Comparison of ENCODE assay signal across 1 cellular context in genomic region chr6:121334299-121335104, GRCh38.
TF ChIP-seq lines count a peak whose summit lies in the region.

Gene TBC1D32, minus strand, starts transcription at chr6:121334480. Its CDS starts 50 bp downstream, at chr6:121334430.

TF ChIP-seq in K562, 482 proteins besides CTCF, POLR2A, EP300 and RAD21 (continued from another document and continues in another):
- no peak for TF ChIP-seq NR1H2 (CRISPR knock-in tag; IDR thresholded peaks at IDR 0.05)
- peak; percentile 63 for TF ChIP-seq TAF9B (IDR thresholded peaks at IDR 0.05; ENCODE audit: partially characterized antibody)
- TF ChIP-seq ZNF507 (tag; conservative IDR thresholded peaks at IDR 0.05), result no peak
- no peak for TF ChIP-seq ZBTB8A (IDR thresholded peaks at IDR 0.05; ENCODE audit: partially characterized antibody)
- TF ChIP-seq ZNF12 (CRISPR knock-in tag; IDR thresholded peaks at IDR 0.05), result no peak
- no peak for TF ChIP-seq ARID4B (CRISPR knock-in tag; IDR thresholded peaks at IDR 0.05)
- no peak for TF ChIP-seq FIP1L1 (IDR thresholded peaks at IDR 0.05; ENCODE audit: low read depth, low read length, poor library complexity, severe bottlenecking)
- no peak for TF ChIP-seq THRAP3 (IDR thresholded peaks at IDR 0.05; ENCODE audit: borderline replicate concordance)
- no peak for TF ChIP-seq ZNF398 (CRISPR knock-in tag; IDR thresholded peaks at IDR 0.05)
- TF ChIP-seq PATZ1 (CRISPR knock-in tag; IDR thresholded peaks at IDR 0.05; ENCODE audit: borderline replicate concordance), result no peak
- TF ChIP-seq MIER1 (IDR thresholded peaks at IDR 0.05; ENCODE audit: low read depth), result no peak
- no peak for TF ChIP-seq POLR3A (IDR thresholded peaks at IDR 0.05; ENCODE audit: borderline replicate concordance, extremely low read depth, insufficient read depth, insufficient read length)
- TF ChIP-seq IRF9 (tag; IDR thresholded peaks at IDR 0.05), result no peak
- no peak for TF ChIP-seq SREBF2 (CRISPR knock-in tag; IDR thresholded peaks at IDR 0.05)
- no peak for TF ChIP-seq HDAC8 (tag; IDR thresholded peaks at IDR 0.05)
- no peak for TF ChIP-seq ILK (tag; IDR thresholded peaks at IDR 0.05; ENCODE audit: borderline replicate concordance, low read depth)
- no peak for TF ChIP-seq GTF3C2 (IDR thresholded peaks at IDR 0.05; ENCODE audit: borderline replicate concordance, extremely low read depth, insufficient read length)
- TF ChIP-seq CBX5 (IDR thresholded peaks at IDR 0.05; ENCODE audit: borderline replicate concordance, low read depth), result no peak; the same call in 1 of the 2 replicates
- no peak for TF ChIP-seq XRCC4 (IDR thresholded peaks at IDR 0.05; ENCODE audit: extremely low read depth, insufficient read depth, insufficient read length)
- no peak for TF ChIP-seq PRDM10 (IDR thresholded peaks at IDR 0.05; ENCODE audit: partially characterized antibody)
- TF ChIP-seq DNMT1 (IDR thresholded peaks at IDR 0.05), result no peak
- TF ChIP-seq CEBPZ (IDR thresholded peaks at IDR 0.05; ENCODE audit: borderline replicate concordance, low read depth, low read length), result no peak
- TF ChIP-seq RB1 (IDR thresholded peaks at IDR 0.05; ENCODE audit: low read depth), result no peak
- no peak for TF ChIP-seq ZMIZ1 (IDR thresholded peaks at IDR 0.05; ENCODE audit: low read depth in 2 of 2, low read length in 2 of 2)
